Comparison of ENCODE assay signal across 9 cellular contexts in genomic region chr5:170467000-170467707, GRCh38. TPM values are rescaled to one million over a fixed set of nuclear protein-coding genes. Genes with fewer than 3 reads are reported as not detected.
DNase-seq lines count a peak whose midpoint lies in the region; ATAC-seq and TF ChIP-seq lines count a peak whose summit lies in the region.
"Had no signal": no experiment of that assay in that cellular context is flagged by ENCODE, and none has a peak within 500 bp of the region (broad histone marks: within the 10 kb centered on the region; RNA-seq: fewer than 3 reads in every experiment).

No MANE protein-coding gene starts in this region.

- TF ChIP-seq POLR2A in adrenal gland (IDR thresholded peaks at IDR 0.05): no peak

- no peaks in the 10 kb centered on the region for H3K4me1 ChIP-seq in adrenal gland (replicated peaks in 1 of 2)

- no peaks in the 10 kb centered on the region for H3K9me3 ChIP-seq in adrenal gland (replicated peaks in 1 of 3)

- no peaks in the 10 kb centered on the region for H3K27me3 ChIP-seq in adrenal gland

- 70 to 76% (median 73%) methylated on average over 13 of the region's 13 CpGs for WGBS in adrenal gland, 4 donors

- intact Hi-C loops in adrenal gland (cut with DNase I): no loop called here

- H3K27ac ChIP-seq in adrenal gland: peak overlapping the region in 1 of 5 donors; percentile 29

- TF ChIP-seq CTCF in adrenal gland (IDR thresholded peaks at IDR 0.05): no peak

- no peaks in the 10 kb centered on the region for H3K36me3 ChIP-seq in adrenal gland (replicated peaks in 1 of 2)

- H3K4me3 ChIP-seq in adrenal gland: no peak overlapping the region

- DNase-seq in EH (ENCODE audit: low read depth) (peak; percentile 91), adrenal gland (peak in 6 of 7 donors; percentile 35 to 60 (median 43)), pulmonary artery endothelial cell (ENCODE audit: low read depth, low spot score) (peak; percentile 78), NCI-H446 (lab: John Stamatoyannopoulos, UW) (no peak)

- ATAC-seq in HG03442 (IDR thresholded peaks at IDR 0.05; ENCODE audit: unreplicated experiment): peak; percentile 73
- ATAC-seq in GM21367 (IDR thresholded peaks at IDR 0.05; ENCODE audit: unreplicated experiment): no peak
- no peak for ATAC-seq in HG02852 (IDR thresholded peaks at IDR 0.05; ENCODE audit: unreplicated experiment)
- no peak for ATAC-seq in HG02981 (IDR thresholded peaks at IDR 0.05; ENCODE audit: unreplicated experiment)

RNA-seq across cellular contexts. Expression of gene KCNIP1, which starts 36.7 kb away (rescaled TPM):
- total RNA-seq in adrenal gland: 1 to 10 TPM in 4 of 8 donors, under 1 TPM in 3, not detected in 1; 0.14 to 2.4 (median 1.0) TPM
- polyA plus RNA-seq in adrenal gland: 10 to 100 TPM in 1 of 3 donors, 1 to 10 TPM in 2; 1.2 to 12.6 (median 3.7) TPM
- total RNA-seq in pulmonary artery endothelial cell: not detected in 2 replicates
- total RNA-seq: mononuclear cell had no signal

Comparison
In these comparisons a context has a peak if more than half of its experiments do, and no peak if none do; other contexts are left out.
1. DNase-seq: peak in EH (single experiment), adrenal gland (6 of 7) and pulmonary artery endothelial cell (single experiment); none in NCI-H446 (0 of 2).